Comparison of ENCODE assay signal across 8 cellular contexts in the genomic region with DNA sequence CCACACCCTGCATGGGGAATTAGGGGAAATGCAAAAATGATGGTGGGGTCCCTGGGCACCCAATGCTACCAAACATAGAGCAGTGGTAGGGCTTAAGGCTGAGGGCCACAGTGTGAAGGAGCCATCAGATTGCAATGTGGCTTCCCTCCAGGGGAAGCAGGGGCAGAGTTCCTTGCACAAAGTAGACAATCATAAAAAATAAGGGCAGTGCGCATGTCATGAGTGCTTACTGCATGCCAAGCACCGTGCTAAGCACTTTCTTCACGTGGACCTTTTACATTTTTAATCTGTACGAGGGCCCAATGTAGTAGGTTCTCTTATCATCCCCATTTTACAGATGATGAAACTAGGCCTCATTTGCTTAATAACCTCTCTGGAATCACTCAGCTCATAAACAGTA.
"Had no signal": no experiment of that assay in that cellular context is flagged by ENCODE, and none has a peak within 500 bp of the region (broad histone marks: within the 10 kb centered on the region; RNA-seq: fewer than 3 reads in every experiment).

No MANE protein-coding gene starts in this region.

- H3K4me3 ChIP-seq: GM12878 had no signal

- FAIRE-seq: G401.6, GM12878, GM12891, GM12892, GM18507, GM19239 had no signal

- DNase-seq: GDM1, GF-D8 had no signal

- ATAC-seq: GM12878 had no signal
